8 cellular contexts compared by ENCODE assay signal in the genomic region with DNA sequence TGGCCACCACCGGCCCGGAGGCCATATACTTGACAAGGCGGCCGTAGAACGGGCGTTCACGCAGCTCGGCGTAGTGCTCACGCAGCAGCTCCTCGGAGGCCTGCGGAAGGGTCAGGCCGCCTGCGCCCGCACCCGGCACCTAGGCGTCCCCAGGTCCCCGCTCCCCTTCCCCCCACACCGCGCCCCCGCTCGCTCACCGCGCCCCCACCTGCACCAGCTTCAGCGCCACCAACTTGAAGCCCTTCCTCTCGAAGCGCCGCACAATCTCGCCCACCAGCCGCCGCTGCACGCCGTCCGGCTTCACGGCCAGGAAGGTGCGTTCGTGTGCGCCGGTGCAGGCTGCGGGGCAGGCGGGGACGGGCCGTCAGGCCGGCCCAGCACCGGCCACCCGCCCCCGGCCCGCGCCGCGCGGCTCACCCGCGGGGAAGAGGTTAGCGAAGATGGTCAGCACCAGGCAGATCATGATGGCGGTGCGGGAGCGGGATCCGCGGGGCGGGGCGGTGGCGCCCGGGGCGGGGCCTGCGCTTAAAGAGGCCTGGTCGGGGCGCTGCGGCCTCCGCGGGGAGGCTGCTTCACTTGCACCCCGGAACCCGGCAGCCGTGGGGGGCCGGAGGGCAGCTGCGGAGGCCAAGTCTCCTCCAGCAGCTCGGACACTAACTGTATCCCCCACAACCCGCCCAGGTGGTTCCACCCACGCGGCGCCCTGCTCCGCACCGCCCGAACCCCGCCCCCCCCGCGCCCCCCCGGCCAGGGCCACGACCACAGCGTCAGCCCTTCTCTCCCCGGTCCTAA. TPM values are rescaled to one million over a fixed set of nuclear protein-coding genes. Genes with fewer than 3 reads are reported as not detected.
A peak's percentile ranks its signal among the peaks of the same experiment; 100 is the strongest.
DNase-seq lines count a peak whose midpoint lies in the region; ATAC-seq, FAIRE-seq and TF ChIP-seq lines count a peak whose summit lies in the region.

A gene (minus strand): TSS at position 472 of the 792 bp plus-strand sequence. CDS start 9 bp downstream, at position 463.

- peak within 1 kb of the TSS; percentile 98 for H3K4me2 ChIP-seq in K562 (ENCODE audit: insufficient read depth, low read length)

- TF ChIP-seq CTCF in K562 (IDR thresholded peaks at IDR 0.05 in 2 of 3, conservative IDR thresholded peaks at IDR 0.05 in 1 of 3; ENCODE audit: insufficient read depth in 2 of 3, low read depth in 1 of 3, low read length in 3 of 3) (no peak), sigmoid colon (IDR thresholded peaks at IDR 0.05) (no peak)

- H3K9me1 ChIP-seq in K562 (ENCODE audit: control insufficient read depth, insufficient read depth, low read length), result peaks cover 2% of the 10 kb centered on the region

- intact Hi-C loops in K562 (cut with micrococcal nuclease), result no loop called here
- intact Hi-C loops in sigmoid colon (cut with DNase I), result loop anchor here (5.0 to 10.0 kb wide), 2 partner anchors 64 to 1086 kb away; a partner anchor contains a TSS

- peak; percentile 66 for DNase-seq in G401 (ENCODE audit: low spot score)
- DNase-seq in UCSD-AML1 (lab: John Stamatoyannopoulos, UW; ENCODE audit: unreplicated experiment), result peak; percentile 37
- DNase-seq in K562 (ENCODE audit: extremely low read depth in 1 of 4, low spot score in 3 of 4), result peak; percentile 71 to 85 (median 79)
- DNase-seq in iPS DF 6.9 (ENCODE audit: low read depth, low spot score), result no peak
- peak; percentile 88 for DNase-seq in sigmoid colon

- peak within 1 kb of the TSS; percentile 59; the same call in 1 of the 2 replicates for H2AFZ ChIP-seq in K562 (ENCODE audit: low read depth, low read length)

- peak; percentile 73 for ATAC-seq in K562
- ATAC-seq in GM19328 (IDR thresholded peaks at IDR 0.05; ENCODE audit: unreplicated experiment), result no peak
- no peak for ATAC-seq in GM18870 (IDR thresholded peaks at IDR 0.05; ENCODE audit: unreplicated experiment)

- H3K36me3 ChIP-seq in K562 (ENCODE audit: control insufficient read depth, insufficient read depth, low read length) (peaks cover 69% of the 10 kb centered on the region; the same call in 2 of the 3 replicates), iPS DF 6.9 (ENCODE audit: control insufficient read depth, insufficient read depth, low read length) (peaks cover 28% of the 10 kb centered on the region), sigmoid colon (peaks cover 25 to 43% (median 33%) of the 10 kb centered on the region in 4 donors)

- no peak for FAIRE-seq in K562 (lab: Jason Lieb, UNC)

- BruUV-seq in K562 (replicated peaks; lab: Mats Ljungman, UMichigan), result no TSS peak

- TF ChIP-seq RAD21 in Ishikawa (IDR thresholded peaks at IDR 0.05; ENCODE audit: low read depth) (no peak), K562 (CRISPR knock-in tag; conservative IDR thresholded peaks at IDR 0.05 in 1 of 2, IDR thresholded peaks at IDR 0.05 in 1 of 2) (no peak)

- peaks cover 51% of the 10 kb centered on the region for H3K79me2 ChIP-seq in K562 (ENCODE audit: control insufficient read depth, insufficient read depth, low read length)

- in situ Hi-C loops in G401 (cut with HindIII; ENCODE audit: low sequenced_read_pairs) (no loop called here), K562 (cut with MboI) (no loop called here)

- peak within 1 kb of the TSS; percentile 93 to 95 for H3K9ac ChIP-seq in K562 (ENCODE audit: insufficient read depth in 1 of 2, low read depth in 2 of 2, low read length in 2 of 2)

- H3K9me3 ChIP-seq in K562 (replicated peaks; ENCODE audit: control insufficient read depth, insufficient read depth, low read depth, low read length) (no peaks in the 10 kb centered on the region), iPS DF 6.9 (ENCODE audit: control insufficient read depth, insufficient read depth, low read length) (no peaks in the 10 kb centered on the region), sigmoid colon (no peaks in the 10 kb centered on the region)

- peaks cover 20 to 96% of the 10 kb centered on the region in 2 experiments; a peak in 4 of 5 replicates for H3K4me1 ChIP-seq in K562 (replicated peaks in 1 of 2; ENCODE audit: control insufficient read depth in 2 of 2, insufficient read depth in 2 of 2, low read length in 2 of 2)
- peaks cover 2% of the 10 kb centered on the region for H3K4me1 ChIP-seq in iPS DF 6.9 (ENCODE audit: control insufficient read depth, insufficient read depth, low read length)
- peaks cover 0 to 56% (median 47%) of the 10 kb centered on the region in 4 donors for H3K4me1 ChIP-seq in sigmoid colon

- POLR2A ChIA-PET in K562 (lab: Yijun Ruan, JAX), result interaction anchor here (0.6 to 4.3 kb wide), 9 partner anchors 8 to 384 kb away, joined by 3 to 35 read pairs (median 5); a partner anchor contains a TSS

- H3K4me3 ChIP-seq in K562 (peak within 1 kb of the TSS; percentile 96), iPS DF 6.9 (ENCODE audit: low read length) (peak within 1 kb of the TSS; percentile 71), sigmoid colon (peak within 1 kb of the TSS; percentile 64 to 93 (median 90))

- TF ChIP-seq EP300 in Ishikawa (IDR thresholded peaks at IDR 0.05; ENCODE audit: borderline replicate concordance) (no peak), K562 (IDR thresholded peaks at IDR 0.05; ENCODE audit: low read length) (no peak), sigmoid colon (IDR thresholded peaks at IDR 0.05) (no peak)

- 1% methylated on average over 27 of the region's 91 CpGs for WGBS in K562 (ENCODE audit: insufficient coverage, low coverage, missing lambda C conversion rate)
- no CpG with 5 or more reads among the region's 91 CpGs for WGBS in iPS DF 6.9 (ENCODE audit: insufficient coverage, insufficient read length)
- WGBS in sigmoid colon, 2 donors, result 1% methylated on average over 91 of the region's 91 CpGs

- TF ChIP-seq POLR2A in K562 (conservative IDR thresholded peaks at IDR 0.05) (no peak), sigmoid colon (IDR thresholded peaks at IDR 0.05) (no peak)

- H3K27ac ChIP-seq in K562 (ENCODE audit: extremely low read depth, low read depth, low read length) (peak within 1 kb of the TSS; percentile 96), iPS DF 6.9 (ENCODE audit: low read length) (no peak within 1 kb of the TSS), sigmoid colon (peak within 1 kb of the TSS; percentile 91 to 97 (median 96))

- CTCF ChIA-PET in K562 (lab: Yijun Ruan, JAX; ENCODE audit: low intra/inter-chr PET ratio), result no interaction called here

- H3K27me3 ChIP-seq in K562 (ENCODE audit: control insufficient read depth in 2 of 2, insufficient read depth in 2 of 2, low read length in 2 of 2) (no peaks in the 10 kb centered on the region), iPS DF 6.9 (ENCODE audit: control insufficient read depth, insufficient read depth, low read length) (no peaks in the 10 kb centered on the region), sigmoid colon (no peaks in the 10 kb centered on the region)

- H4K20me1 ChIP-seq in K562 (replicated peaks; ENCODE audit: control insufficient read depth, insufficient read depth, low read length), result peaks cover 8% of the 10 kb centered on the region; the same call in 1 of the 2 replicates

TF ChIP-seq in Ishikawa, 13 proteins besides CTCF, POLR2A, EP300 and RAD21 (continues in another document):
- TF ChIP-seq, protein P1, sequence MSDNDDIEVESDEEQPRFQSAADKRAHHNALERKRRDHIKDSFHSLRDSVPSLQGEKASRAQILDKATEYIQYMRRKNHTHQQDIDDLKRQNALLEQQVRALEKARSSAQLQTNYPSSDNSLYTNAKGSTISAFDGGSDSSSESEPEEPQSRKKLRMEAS (IDR thresholded peaks at IDR 0.05), result no peak
- TF ChIP-seq CEBPB (IDR thresholded peaks at IDR 0.05), result no peak
- peak; percentile 78 for TF ChIP-seq YY1 (IDR thresholded peaks at IDR 0.05; ENCODE audit: low read depth)
- TF ChIP-seq EGR1 (IDR thresholded peaks at IDR 0.05), result peak; percentile 75
- TF ChIP-seq TCF12 (IDR thresholded peaks at IDR 0.05; ENCODE audit: low read depth), result no peak
- TF ChIP-seq TEAD4 (IDR thresholded peaks at IDR 0.05), result no peak
- no peak for TF ChIP-seq CREB1 (IDR thresholded peaks at IDR 0.05; ENCODE audit: low read depth)
- TF ChIP-seq TAF1 (IDR thresholded peaks at IDR 0.05; ENCODE audit: low read depth), result no peak

TF ChIP-seq in K562, 482 proteins besides CTCF, POLR2A, EP300 and RAD21 (continues in another document):
- TF ChIP-seq MYC (IDR thresholded peaks at IDR 0.05; ENCODE audit: low read depth, low read length), result no peak; the same call in 1 of the 2 replicates
- no peak for TF ChIP-seq MYC (CRISPR knock-in tag; IDR thresholded peaks at IDR 0.05; ENCODE audit: borderline replicate concordance, low read depth)
- peak; percentile 30 for TF ChIP-seq PCBP1 (IDR thresholded peaks at IDR 0.05; ENCODE audit: low read depth, low read length, poor library complexity, severe bottlenecking)
- no peak for TF ChIP-seq COPS2 (conservative IDR thresholded peaks at IDR 0.05)
- TF ChIP-seq, protein P2, sequence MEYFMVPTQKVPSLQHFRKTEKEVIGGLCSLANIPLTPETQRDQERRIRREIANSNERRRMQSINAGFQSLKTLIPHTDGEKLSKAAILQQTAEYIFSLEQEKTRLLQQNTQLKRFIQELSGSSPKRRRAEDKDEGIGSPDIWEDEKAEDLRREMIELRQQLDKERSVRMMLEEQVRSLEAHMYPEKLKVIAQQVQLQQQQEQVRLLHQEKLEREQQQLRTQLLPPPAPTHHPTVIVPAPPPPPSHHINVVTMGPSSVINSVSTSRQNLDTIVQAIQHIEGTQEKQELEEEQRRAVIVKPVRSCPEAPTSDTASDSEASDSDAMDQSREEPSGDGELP (CRISPR knock-in tag; IDR thresholded peaks at IDR 0.05; ENCODE audit: borderline replicate concordance), result peak; percentile 25; the same call in 1 of the 2 replicates

RNA-seq across cellular contexts. Expression of the gene that starts here (rescaled TPM):
- total RNA-seq in G401 (2014; rRNA removed; shearing (Covaris generic)), result 64.4 and 76.9 TPM in 2 replicates
- total RNA-seq in K562 (2011; cell fraction: chromatin; rRNA removed; ENCODE audit: low replicate concordance), result 4.5 and 43.9 TPM in 2 replicates
- total RNA-seq in K562 (2011; cell fraction: nucleolus; rRNA removed), result 90.4 and 94.7 TPM in 2 replicates
- 25.3 and 29.3 TPM in 2 replicates for total RNA-seq in K562 (2011; cell fraction: nucleoplasm; rRNA removed)
- total RNA-seq in K562 (2014; rRNA removed) (65.5 and 75.6 TPM in 2 replicates), K562 (2014; rRNA removed; fragmentation: Illumina TruSeq; extraction: Trizol) (0.32 and 1.1 TPM in 2 replicates), K562 (2015; rRNA removed; fragmentation: Illumina TruSeq; extraction: Trizol) (11.5 and 15.2 TPM in 2 replicates), K562 (2021) (57.9 and 66.6 TPM in 2 replicates), sigmoid colon (100 to 1,000 TPM in 3 of 4 donors, 10 to 100 TPM in 1; 79.8 to 152 (median 128) TPM)
- polyA plus RNA-seq in K562 (2011; rRNA removed) (13.9 and 20.3 TPM in 2 replicates), K562 (2014; fragmentation: Illumina TruSeq; extraction: Trizol) (1.1 and 11.5 TPM in 2 replicates), K562 (2014; fragmentation: Nextera tagmentation; extraction: Ambion mirVana) (1 to 10 TPM in 1 of 2 experiments, under 1 TPM in 1; 0.68 to 4.2 TPM), K562 (2014; rRNA removed) (70.3 and 76.3 TPM in 2 replicates), sigmoid colon (10 to 100 TPM; 32.4 to 87.8 (median 41.4) TPM)
- polyA plus RNA-seq in K562 (2011; cell fraction: cytosol; rRNA removed), result 30.9 and 115 TPM in 2 replicates
- polyA plus RNA-seq in K562 (2011; cell fraction: nucleus; rRNA removed), result 128 and 208 TPM in 2 replicates
- 44.6 and 58.7 TPM in 2 replicates for polyA plus RNA-seq in K562 (2012)
- 0.96 and 1.3 TPM in 2 replicates for polyA minus RNA-seq in K562 (2011; rRNA and poly(A)+ RNA removed)
- polyA minus RNA-seq in K562 (2011; cell fraction: cytosol; rRNA and poly(A)+ RNA removed), result 9.6 and 11.4 TPM in 2 replicates
- polyA minus RNA-seq in K562 (2011; cell fraction: nucleus; rRNA and poly(A)+ RNA removed), result 26.0 and 31.0 TPM in 2 replicates
